ENCODE assay signal across 8 cellular contexts in genomic region chr15:52179278-52180195, GRCh38. TPM values are rescaled to one million over a fixed set of nuclear protein-coding genes. Genes with fewer than 3 reads are reported as not detected.
DNase-seq lines count a peak whose midpoint lies in the region; TF ChIP-seq lines count a peak whose summit lies in the region.

No MANE protein-coding gene starts in this region.

- peak overlapping the region; percentile 90 for H3K9ac ChIP-seq in GM23248
- H3K9ac ChIP-seq in Karpas-422 (ENCODE audit: low read length), result peak overlapping the region; percentile 85
- peak overlapping the region; percentile 14 for H3K9ac ChIP-seq in neural progenitor cell
- H3K9ac ChIP-seq in stomach smooth muscle (ENCODE audit: low read length in 2 of 2), result peak overlapping the region; percentile 84 to 89

- no peaks in the 10 kb centered on the region for H3K9me3 ChIP-seq in GM23248 (ENCODE audit: low read depth)
- no peaks in the 10 kb centered on the region for H3K9me3 ChIP-seq in Karpas-422 (ENCODE audit: low read length)
- H3K9me3 ChIP-seq in neural progenitor cell (ENCODE audit: low read depth), result no peaks in the 10 kb centered on the region
- H3K9me3 ChIP-seq in stomach smooth muscle (ENCODE audit: control insufficient read depth in 2 of 2, low read length in 2 of 2), result no peaks in the 10 kb centered on the region

- peaks cover 19% of the 10 kb centered on the region for H3K27me3 Mint-ChIP-seq in neural progenitor cell (ENCODE audit: insufficient read depth, low read depth)

- H3K36me3 Mint-ChIP-seq in neural progenitor cell, result no peaks in the 10 kb centered on the region

- H3K27ac ChIP-seq in GM23248, result peak overlapping the region; percentile 72
- no peak overlapping the region for H3K27ac ChIP-seq in Karpas-422 (ENCODE audit: low read length)
- H3K27ac ChIP-seq in neural progenitor cell, result no peak overlapping the region
- peak overlapping the region; percentile 64 for H3K27ac ChIP-seq in stomach smooth muscle (ENCODE audit: low read length)

- peak overlapping the region; percentile 93 for H3K4me3 Mint-ChIP-seq in neural progenitor cell

- H3K9me2 ChIP-seq in GM23248 (ENCODE audit: insufficient read depth) (no peaks in the 10 kb centered on the region), Karpas-422 (replicated peaks; ENCODE audit: insufficient read depth, low read length) (no peaks in the 10 kb centered on the region)

- H3K4me1 ChIP-seq in GM23248 (ENCODE audit: insufficient read depth) (no peaks in the 10 kb centered on the region), Karpas-422 (ENCODE audit: low read length) (peaks cover 24% of the 10 kb centered on the region), neural progenitor cell (no peaks in the 10 kb centered on the region), stomach smooth muscle (ENCODE audit: control insufficient read depth, insufficient read depth, low read length) (peaks cover 15% of the 10 kb centered on the region)

- peak overlapping the region; percentile 83 for H3K4me3 ChIP-seq in GM23248
- peak overlapping the region; percentile 91 for H3K4me3 ChIP-seq in Karpas-422 (ENCODE audit: low read length)
- peak overlapping the region; percentile 83 for H3K4me3 ChIP-seq in fibroblast of villous mesenchyme (ENCODE audit: low read depth, low read length)
- peak overlapping the region; percentile 54 for H3K4me3 ChIP-seq in neural progenitor cell
- peak overlapping the region; percentile 86 for H3K4me3 ChIP-seq in stomach smooth muscle (ENCODE audit: low read length in 2 of 2)

- peak; percentile 87 for DNase-seq in ELR (ENCODE audit: low read depth)
- DNase-seq in GM23248, result peak; percentile 91
- peak; percentile 91 for DNase-seq in Karpas-422
- DNase-seq in RPMI8226, result peak; percentile 97
- DNase-seq in activated gamma-delta T cell treated with Interleukin-2 at 50 U/mL for 16 hours, result peak; percentile 84
- peak; percentile 81 for DNase-seq in fibroblast of villous mesenchyme (ENCODE audit: low read depth)
- DNase-seq in neural progenitor cell (ENCODE audit: low spot score), result peak; percentile 93

- no peaks in the 10 kb centered on the region for H3K27me3 ChIP-seq in GM23248 (replicated peaks; ENCODE audit: insufficient read depth)
- H3K27me3 ChIP-seq in Karpas-422 (ENCODE audit: low read length), result no peaks in the 10 kb centered on the region
- peaks cover 25% of the 10 kb centered on the region for H3K27me3 ChIP-seq in neural progenitor cell
- no peaks in the 10 kb centered on the region for H3K27me3 ChIP-seq in stomach smooth muscle (ENCODE audit: control insufficient read depth in 1 of 2, insufficient read depth in 2 of 2, low read length in 2 of 2)

- H2AFZ ChIP-seq in GM23248 (peak overlapping the region; percentile 95), Karpas-422 (ENCODE audit: low read length) (peak overlapping the region; percentile 99), neural progenitor cell (replicated peaks) (peak overlapping the region; percentile 97)

- H3K36me3 ChIP-seq in GM23248 (ENCODE audit: low read depth), result no peaks in the 10 kb centered on the region
- no peaks in the 10 kb centered on the region for H3K36me3 ChIP-seq in Karpas-422 (ENCODE audit: insufficient read depth, low read length)
- H3K36me3 ChIP-seq in neural progenitor cell, result no peaks in the 10 kb centered on the region
- H3K36me3 ChIP-seq in stomach smooth muscle (ENCODE audit: control insufficient read depth in 2 of 2, insufficient read depth in 2 of 2, low read length in 2 of 2), result no peaks in the 10 kb centered on the region

- H3F3A ChIP-seq in GM23248 (ENCODE audit: insufficient read depth) (no peaks in the 10 kb centered on the region), neural progenitor cell (ENCODE audit: low read depth) (peaks cover 16% of the 10 kb centered on the region)

- in situ Hi-C loops in GM23248 (cut with MboI), result no loop called here

- H3K27ac Mint-ChIP-seq in neural progenitor cell, result no peak overlapping the region

- H3K9me3 Mint-ChIP-seq in neural progenitor cell, result no peaks in the 10 kb centered on the region

- no peak for TF ChIP-seq CTCF in fibroblast of villous mesenchyme (IDR thresholded peaks at IDR 0.05; ENCODE audit: insufficient read depth, low read depth, low read length)
- TF ChIP-seq CTCF in neural progenitor cell (IDR thresholded peaks at IDR 0.05), result no peak

- H4K20me1 ChIP-seq in GM23248 (ENCODE audit: insufficient read depth) (no peaks in the 10 kb centered on the region), Karpas-422 (ENCODE audit: insufficient read depth, low read depth, low read length) (peaks cover 7% of the 10 kb centered on the region; the same call in 1 of the 2 replicates), neural progenitor cell (ENCODE audit: low read depth) (no peaks in the 10 kb centered on the region)

- H3K4me2 ChIP-seq in GM23248 (ENCODE audit: unreplicated experiment) (peak overlapping the region; percentile 85), Karpas-422 (ENCODE audit: low read depth, low read length, poor library complexity, severe bottlenecking) (peak overlapping the region; percentile 92), neural progenitor cell (peak overlapping the region; percentile 82)

- peaks cover 15% of the 10 kb centered on the region for H3K79me2 ChIP-seq in GM23248 (ENCODE audit: insufficient read depth)
- H3K79me2 ChIP-seq in Karpas-422 (ENCODE audit: low read length), result no peaks in the 10 kb centered on the region
- H3K79me2 ChIP-seq in neural progenitor cell (ENCODE audit: low read depth), result peaks cover 11% of the 10 kb centered on the region

- peaks cover 16% of the 10 kb centered on the region for H3K4me1 Mint-ChIP-seq in neural progenitor cell

- 1% methylated on average over 69 to 80 of the region's 105 CpGs for WGBS in GM23248 (ENCODE audit: low coverage in 1 of 2, low lambda C conversion rate in 2 of 2, missing lambda C conversion rate in 2 of 2), 2 experiments

RNA-seq across cellular contexts. Expression of gene GNB5, which starts 11.7 kb away (rescaled TPM):
- 39.1 and 42.8 TPM in 2 replicates for total RNA-seq in GM23248 (2014; rRNA removed; shearing (Covaris generic))
- 39.9 and 42.4 TPM in 2 replicates for polyA plus RNA-seq in GM23248 (2016; fragmentation: Nextera tagmentation; extraction: Ambion mirVana)
- total RNA-seq in Karpas-422 (2014; rRNA removed; shearing (Covaris generic); ENCODE audit: low replicate concordance), result 23.7 and 25.8 TPM in 2 replicates
- total RNA-seq in fibroblast of villous mesenchyme (56.0 and 58.3 TPM in 2 replicates), neural progenitor cell (ENCODE audit: low replicate concordance) (36.0 and 37.8 TPM in 2 replicates)

Comparison
In these comparisons a context has a peak if more than half of its experiments do, and no peak if none do; other contexts are left out.
1. H3K27ac ChIP-seq: peak in GM23248 (single experiment) and stomach smooth muscle (single experiment); none in Karpas-422 (single experiment) and neural progenitor cell (single experiment).
2. H3K9ac ChIP-seq: peak in every context shown above with its lines; median percentile 90 in GM23248; 86 in stomach smooth muscle; 85 in Karpas-422; 14 in neural progenitor cell.
3. Peak in every context shown above with its lines, with median percentiles within 50 percentile points of each other: DNase-seq, H2AFZ ChIP-seq, H3K4me2 ChIP-seq and H3K4me3 ChIP-seq.